In the genomic region with DNA sequence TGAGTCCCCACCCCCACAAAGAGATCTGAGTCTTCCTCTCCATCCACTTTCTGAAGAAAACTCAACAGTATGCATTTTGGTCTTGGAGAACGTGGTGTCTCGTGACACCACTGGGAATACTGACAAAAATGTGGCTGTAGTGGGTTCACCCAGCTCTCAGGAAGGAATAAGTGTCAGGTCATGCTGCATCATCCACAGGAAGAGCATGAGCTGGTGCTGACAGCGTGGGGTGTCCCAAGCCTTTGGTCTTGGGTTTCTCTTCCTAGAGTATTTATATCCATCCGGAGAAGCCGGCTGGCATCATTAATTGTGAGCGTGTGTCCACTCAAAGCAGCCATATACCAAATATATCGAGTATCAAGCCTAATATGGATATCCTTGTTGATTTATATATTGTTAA, we compare ENCODE assay signal across 1 cellular context.
A peak's percentile ranks its signal among the peaks of the same experiment; 100 is the strongest.
TF ChIP-seq lines count a peak whose summit lies in the region.

No MANE protein-coding gene starts in this region.

TF ChIP-seq in K562, 482 proteins besides CTCF, POLR2A, EP300 and RAD21:
- no peak for TF ChIP-seq TCF3 (CRISPR knock-in tag; IDR thresholded peaks at IDR 0.05)
- 0 out of 2 replicates have a peak, but pooled peaks have one; percentile 7 for TF ChIP-seq MAFG (tag; conservative IDR thresholded peaks at IDR 0.05)
- no peak for TF ChIP-seq ZNF561 (CRISPR knock-in tag; conservative IDR thresholded peaks at IDR 0.05)
- TF ChIP-seq TEAD4 (IDR thresholded peaks at IDR 0.05; ENCODE audit: low read length), result no peak
- TF ChIP-seq TEAD4 (CRISPR knock-in tag; IDR thresholded peaks at IDR 0.05; ENCODE audit: borderline replicate concordance), result no peak
- peak; percentile 13; the same call in 1 of the 2 replicates for TF ChIP-seq ZNF316 (IDR thresholded peaks at IDR 0.05)
- TF ChIP-seq, protein P1, sequence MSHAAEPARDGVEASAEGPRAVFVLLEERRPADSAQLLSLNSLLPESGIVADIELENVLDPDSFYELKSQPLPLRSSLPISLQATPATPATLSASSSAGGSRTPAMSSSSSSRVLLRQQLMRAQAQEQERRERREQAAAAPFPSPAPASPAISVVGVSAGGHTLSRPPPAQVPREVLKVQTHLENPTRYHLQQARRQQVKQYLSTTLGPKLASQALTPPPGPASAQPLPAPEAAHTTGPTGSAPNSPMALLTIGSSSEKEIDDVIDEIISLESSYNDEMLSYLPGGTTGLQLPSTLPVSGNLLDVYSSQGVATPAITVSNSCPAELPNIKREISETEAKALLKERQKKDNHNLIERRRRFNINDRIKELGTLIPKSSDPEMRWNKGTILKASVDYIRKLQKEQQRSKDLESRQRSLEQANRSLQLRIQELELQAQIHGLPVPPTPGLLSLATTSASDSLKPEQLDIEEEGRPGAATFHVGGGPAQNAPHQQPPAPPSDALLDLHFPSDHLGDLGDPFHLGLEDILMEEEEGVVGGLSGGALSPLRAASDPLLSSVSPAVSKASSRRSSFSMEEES (CRISPR knock-in tag; IDR thresholded peaks at IDR 0.05), result peak; percentile 14; the same call in 1 of the 2 replicates
